ENCODE assay signal across 19 cellular contexts in genomic region chr4:148530114-148530513, GRCh38.
A peak's percentile ranks its signal among the peaks of the same experiment; 100 is the strongest.
DNase-seq lines count a peak whose midpoint lies in the region; ATAC-seq and TF ChIP-seq lines count a peak whose summit lies in the region.
"Had no signal": no experiment of that assay in that cellular context is flagged by ENCODE, and none has a peak within 500 bp of the region (broad histone marks: within the 10 kb centered on the region; RNA-seq: fewer than 3 reads in every experiment).

No MANE protein-coding gene starts in this region.

- H2BK120ac ChIP-seq in IMR-90 (ENCODE audit: low read depth, low read length): no peak overlapping the region

- H3K36me3 Mint-ChIP-seq in WTC11: peaks cover 34% of the 10 kb centered on the region
- H3K36me3 Mint-ChIP-seq: CD14-positive monocyte had no signal

- no TSS peak for BruUV-seq in IMR-90 (replicated peaks; lab: Mats Ljungman, UMichigan)

- TF ChIP-seq POLR2A in IMR-90 (IDR thresholded peaks at IDR 0.05; ENCODE audit: low read depth, low read length): no peak
- no peak for TF ChIP-seq POLR2A in gastroesophageal sphincter (IDR thresholded peaks at IDR 0.05)

- TF ChIP-seq CTCF in IMR-90 (conservative IDR thresholded peaks at IDR 0.05; ENCODE audit: low read depth, low read length): no peak
- TF ChIP-seq CTCF in epithelial cell of proximal tubule (conservative IDR thresholded peaks at IDR 0.05; ENCODE audit: low read depth, low read length): no peak
- TF ChIP-seq CTCF in kidney epithelial cell (IDR thresholded peaks at IDR 0.05; ENCODE audit: insufficient read depth, low read length, poor library complexity, severe bottlenecking): no peak
- TF ChIP-seq CTCF in gastroesophageal sphincter (IDR thresholded peaks at IDR 0.05): no peak
- no peak for TF ChIP-seq CTCF in WTC11 (IDR thresholded peaks at IDR 0.05)

- peak; percentile 55 for DNase-seq in IMR-90
- DNase-seq in epithelial cell of proximal tubule (ENCODE audit: low read depth): peak; percentile 50
- DNase-seq in kidney epithelial cell (ENCODE audit: low read depth): peak; percentile 21
- peak; percentile 6 for DNase-seq in stromal cell of bone marrow (ENCODE audit: low read depth)
- no peak for DNase-seq in WTC11 (ENCODE audit: low spot score)
- no peak for DNase-seq in NCI-H510A treated with DMSO at 0.1 percent for 48 hours (lab: John Stamatoyannopoulos, UW)
- DNase-seq in NCI-H524 treated with DMSO at 0.1 percent for 48 hours (lab: John Stamatoyannopoulos, UW): no peak
- DNase-seq: CD8-positive, alpha-beta T cell; COR-L47; DMS153; DMS79 treated with DMSO at 0.1 percent for 48 hours; EL; GDM1; HCEC 1CT had no signal

- no peak overlapping the region for H2AK5ac ChIP-seq in IMR-90 (ENCODE audit: low read depth, low read length)

- POLR2A ChIA-PET in IMR-90 (lab: Charles Lee; ENCODE audit: unreplicated experiment) (interaction anchor here (0.6 kb wide), 1 partner anchor 201 kb away, joined by 3 read pairs; no protein-coding TSS in a partner anchor), WTC11 (lab: Charles Lee) (no interaction called here)

- no peak overlapping the region for H3K14ac ChIP-seq in IMR-90 (replicated peaks; ENCODE audit: low read depth, low read length)

- no peak overlapping the region for H3K9ac ChIP-seq in IMR-90 (ENCODE audit: low read depth, low read length)

- H3K27ac ChIP-seq in IMR-90 (ENCODE audit: insufficient read depth, low read length): no peak overlapping the region
- H3K27ac ChIP-seq in gastroesophageal sphincter: no peak overlapping the region
- H3K27ac ChIP-seq: A549, HL-60 had no signal

- H3K4ac ChIP-seq in IMR-90 (ENCODE audit: low read depth, low read length): no peak overlapping the region

- H3K9me3 ChIP-seq in IMR-90 (ENCODE audit: control insufficient read depth, insufficient read depth, low read length) (no peaks in the 10 kb centered on the region; the same call in 1 of the 2 replicates), gastroesophageal sphincter (peaks cover 0 to 34% (median 0%) of the 10 kb centered on the region in 3 donors)
- H3K9me3 ChIP-seq: A549 had no signal

- H3K4me1 ChIP-seq in IMR-90 (ENCODE audit: control insufficient read depth, insufficient read depth, low read length) (no peaks in the 10 kb centered on the region), gastroesophageal sphincter (no peaks in the 10 kb centered on the region)
- H3K4me1 ChIP-seq: A549 had no signal

- H3K36me3 ChIP-seq in IMR-90 (ENCODE audit: control insufficient read depth, insufficient read depth, low read length): no peaks in the 10 kb centered on the region
- H3K36me3 ChIP-seq in kidney epithelial cell (ENCODE audit: control insufficient read depth, insufficient read depth, low read length): no peaks in the 10 kb centered on the region
- no peaks in the 10 kb centered on the region for H3K36me3 ChIP-seq in gastroesophageal sphincter

- no peak overlapping the region for H3K4me3 Mint-ChIP-seq in WTC11
- H3K4me3 Mint-ChIP-seq: CD14-positive monocyte; CD8-positive, alpha-beta T cell had no signal

- H4K8ac ChIP-seq in IMR-90 (ENCODE audit: low read depth in 2 of 2, low read length in 2 of 2): no peak overlapping the region

- peak; percentile 81; the same call in 1 of the 2 replicates for ATAC-seq in IMR-90 (ENCODE audit: low read depth)
- no peak for ATAC-seq in gastroesophageal sphincter
- no peak for ATAC-seq in WTC11
- ATAC-seq: A549; CD8-positive, alpha-beta T cell; K562 had no signal

- no peaks in the 10 kb centered on the region for H3K9me1 ChIP-seq in IMR-90 (ENCODE audit: insufficient read depth, low read length)

- CTCF ChIA-PET in IMR-90 (lab: Yijun Ruan, JAX) (no interaction called here), WTC11 (lab: Charles Lee) (no interaction called here)

- no peak overlapping the region for H2BK20ac ChIP-seq in IMR-90 (ENCODE audit: low read depth, low read length)

- H2AK9ac ChIP-seq in IMR-90 (replicated peaks; ENCODE audit: low read depth, low read length, poor library complexity): no peak overlapping the region

- H3K9me3 Mint-ChIP-seq in WTC11: peaks cover 48% of the 10 kb centered on the region

- no peak overlapping the region for H3K23ac ChIP-seq in IMR-90 (ENCODE audit: low read depth, low read length)

- no peak overlapping the region for H3K18ac ChIP-seq in IMR-90 (ENCODE audit: low read depth, low read length)

- no peak overlapping the region for H4K91ac ChIP-seq in IMR-90 (ENCODE audit: insufficient read depth, low read depth, low read length)

- H4K20me1 ChIP-seq in IMR-90 (ENCODE audit: insufficient read depth, low read length): no peaks in the 10 kb centered on the region

- H3K4me3 ChIP-seq in IMR-90 (ENCODE audit: insufficient read depth, low read depth, low read length) (no peak overlapping the region), epithelial cell of proximal tubule (ENCODE audit: low read depth, low read length) (no peak overlapping the region), kidney epithelial cell (ENCODE audit: low read depth, low read length) (no peak overlapping the region), gastroesophageal sphincter (no peak overlapping the region)
- H3K4me3 ChIP-seq: A549, K562 had no signal

- no peak for TF ChIP-seq RAD21 in IMR-90 (IDR thresholded peaks at IDR 0.05; ENCODE audit: low read length)

- H2BK15ac ChIP-seq in IMR-90 (ENCODE audit: low read depth, low read length): no peak overlapping the region

- in situ Hi-C loops in IMR-90 (cut with MboI; ENCODE audit: low sequenced_read_pairs): no loop called here

- H3K56ac ChIP-seq in IMR-90 (ENCODE audit: extremely low read depth, insufficient read depth, low read length): no peak overlapping the region

- H2AFZ ChIP-seq in IMR-90 (replicated peaks; ENCODE audit: low read length, poor library complexity): no peak overlapping the region

- H3K79me1 ChIP-seq in IMR-90 (ENCODE audit: low read depth in 1 of 2, low read length in 2 of 2): no peaks in the 10 kb centered on the region

- no peaks in the 10 kb centered on the region for H3K27me3 ChIP-seq in IMR-90 (ENCODE audit: control insufficient read depth, insufficient read depth, low read length)
- no peaks in the 10 kb centered on the region for H3K27me3 ChIP-seq in kidney epithelial cell (ENCODE audit: control insufficient read depth, insufficient read depth, low read length)
- H3K27me3 ChIP-seq in gastroesophageal sphincter: no peaks in the 10 kb centered on the region

- no peak overlapping the region for H2BK5ac ChIP-seq in IMR-90 (ENCODE audit: low read depth, low read length, poor library complexity, severe bottlenecking)

- TF ChIP-seq EP300 in gastroesophageal sphincter (IDR thresholded peaks at IDR 0.05): no peak

- dilution Hi-C loops in IMR-90 (cut with HindIII; ENCODE audit: low sequenced_read_pairs, unreplicated experiment): no loop called here

- H3K4me1 Mint-ChIP-seq in WTC11: no peaks in the 10 kb centered on the region
- H3K4me1 Mint-ChIP-seq: CD14-positive monocyte had no signal

- no peak overlapping the region for H3K4me2 ChIP-seq in IMR-90 (ENCODE audit: low read depth, low read length)
- H3K4me2 ChIP-seq: A549 had no signal

- intact Hi-C loops in IMR-90 (cut with micrococcal nuclease): no loop called here

- peaks cover 2% of the 10 kb centered on the region; the same call in 1 of the 2 replicates for H3K27me3 Mint-ChIP-seq in WTC11 (ENCODE audit: low read depth)

- H3K27ac Mint-ChIP-seq in WTC11: no peak overlapping the region
- H3K27ac Mint-ChIP-seq: CD14-positive monocyte; CD8-positive, alpha-beta T cell had no signal

- H4K5ac ChIP-seq in IMR-90 (ENCODE audit: low read depth, low read length): no peak overlapping the region

TF ChIP-seq in IMR-90, 13 proteins besides CTCF, POLR2A, EP300 and RAD21 (continues in another document):
- TF ChIP-seq FOS (IDR thresholded peaks at IDR 0.05; ENCODE audit: low read depth, low read length) (no peak), RCOR1 (IDR thresholded peaks at IDR 0.05; ENCODE audit: insufficient replicate concordance, low read length) (no peak), CHD1 (IDR thresholded peaks at IDR 0.05; ENCODE audit: low read depth, low read length) (no peak), MAZ (IDR thresholded peaks at IDR 0.05; ENCODE audit: borderline replicate concordance, low read depth, low read length) (no peak), RFX5 (IDR thresholded peaks at IDR 0.05; ENCODE audit: low read depth, low read length) (no peak), ELK1 (IDR thresholded peaks at IDR 0.05; ENCODE audit: borderline replicate concordance, low read depth, low read length) (no peak), MAFK (IDR thresholded peaks at IDR 0.05; ENCODE audit: low read depth, low read length) (no peak), BHLHE40 (IDR thresholded peaks at IDR 0.05; ENCODE audit: low read depth, low read length) (no peak)

TF ChIP-seq in WTC11, 78 proteins besides CTCF, POLR2A, EP300 and RAD21:
- TF ChIP-seq ZNF512 (CRISPR knock-in tag; IDR thresholded peaks at IDR 0.05; ENCODE audit: borderline replicate concordance) (no peak), OVOL2 (CRISPR knock-in tag; IDR thresholded peaks at IDR 0.05; ENCODE audit: borderline replicate concordance) (no peak), ERG (CRISPR knock-in tag; IDR thresholded peaks at IDR 0.05) (no peak), ZNF416 (CRISPR knock-in tag; IDR thresholded peaks at IDR 0.05) (no peak), RORB (CRISPR knock-in tag; IDR thresholded peaks at IDR 0.05) (no peak)

Comparison
In these comparisons a context has a peak if more than half of its experiments do, and no peak if none do; other contexts are left out.
1. DNase-seq: peak in IMR-90 (single experiment), epithelial cell of proximal tubule (single experiment), kidney epithelial cell (single experiment) and stromal cell of bone marrow (single experiment); none in WTC11 (single experiment), NCI-H510A treated with DMSO at 0.1 percent for 48 hours (single experiment) and NCI-H524 treated with DMSO at 0.1 percent for 48 hours (single experiment).